1 cellular context compared by ENCODE assay signal in genomic region chr14:103103461-103104388, GRCh38.
TF ChIP-seq lines count a peak whose summit lies in the region.

No MANE protein-coding gene starts in this region.

TF ChIP-seq in HEK293, 187 proteins besides CTCF, POLR2A, EP300 and RAD21 (continued from another document and continues in another):
- no peak for TF ChIP-seq ZNF449 (tag by site-specific recombination; IDR thresholded peaks at IDR 0.05)
- no peak for TF ChIP-seq ZNF707 (tag by site-specific recombination; IDR thresholded peaks at IDR 0.05)
- no peak for TF ChIP-seq ZNF23 (tag by site-specific recombination; IDR thresholded peaks at IDR 0.05; ENCODE audit: borderline replicate concordance)
- no peak for TF ChIP-seq ZNF76 (tag by site-specific recombination; IDR thresholded peaks at IDR 0.05; ENCODE audit: borderline replicate concordance, low read depth)
- TF ChIP-seq ZSCAN18 (tag by site-specific recombination; IDR thresholded peaks at IDR 0.05) = no peak
- no peak for TF ChIP-seq ZFP37 (tag by site-specific recombination; IDR thresholded peaks at IDR 0.05)
- TF ChIP-seq OVOL3 (tag by site-specific recombination; IDR thresholded peaks at IDR 0.05) = no peak
- TF ChIP-seq ZNF114 (tag by site-specific recombination; IDR thresholded peaks at IDR 0.05) = no peak
- peak; percentile 45 for TF ChIP-seq SP2 (tag by site-specific recombination; IDR thresholded peaks at IDR 0.05)
- no peak for TF ChIP-seq ZNF664 (tag by site-specific recombination; IDR thresholded peaks at IDR 0.05)
- no peak for TF ChIP-seq HOXD13 (CRISPR knock-in tag; IDR thresholded peaks at IDR 0.05; ENCODE audit: borderline replicate concordance)
- no peak for TF ChIP-seq ZBTB48 (tag by site-specific recombination; IDR thresholded peaks at IDR 0.05)
- no peak for TF ChIP-seq REPIN1 (tag by site-specific recombination; IDR thresholded peaks at IDR 0.05; ENCODE audit: low read depth)
- TF ChIP-seq ZBTB44 (tag by site-specific recombination; IDR thresholded peaks at IDR 0.05) = no peak
- no peak for TF ChIP-seq ZNF146 (tag by site-specific recombination; IDR thresholded peaks at IDR 0.05)
- no peak for TF ChIP-seq ZNF26 (tag by site-specific recombination; IDR thresholded peaks at IDR 0.05)
- TF ChIP-seq ZNF585B (tag by site-specific recombination; IDR thresholded peaks at IDR 0.05) = no peak
- peak; percentile 98 for TF ChIP-seq KLF9 (tag by site-specific recombination; IDR thresholded peaks at IDR 0.05; ENCODE audit: low read depth)
- no peak for TF ChIP-seq TCF7L2 (IDR thresholded peaks at IDR 0.05; ENCODE audit: borderline replicate concordance, low read depth, low read length)
- no peak for TF ChIP-seq ZSCAN5A (tag by site-specific recombination; IDR thresholded peaks at IDR 0.05)
- no peak for TF ChIP-seq ZNF280D (tag by site-specific recombination; IDR thresholded peaks at IDR 0.05)
- TF ChIP-seq ZNF18 (tag by site-specific recombination; IDR thresholded peaks at IDR 0.05) = no peak
- no peak for TF ChIP-seq ZNF202 (tag by site-specific recombination; IDR thresholded peaks at IDR 0.05; ENCODE audit: borderline replicate concordance)
- TF ChIP-seq ZNF175 (tag by site-specific recombination; IDR thresholded peaks at IDR 0.05) = no peak
- TF ChIP-seq BCL6B (tag by site-specific recombination; IDR thresholded peaks at IDR 0.05) = no peak
- no peak for TF ChIP-seq MEIS1 (CRISPR knock-in tag; IDR thresholded peaks at IDR 0.05; ENCODE audit: borderline replicate concordance)
- TF ChIP-seq ZNF596 (tag by site-specific recombination; IDR thresholded peaks at IDR 0.05) = no peak
- TF ChIP-seq ZBTB11 (tag by site-specific recombination; conservative IDR thresholded peaks at IDR 0.05; ENCODE audit: low read depth) = no peak
- TF ChIP-seq ZNF670 (tag by site-specific recombination; IDR thresholded peaks at IDR 0.05; ENCODE audit: low read depth) = no peak
- TF ChIP-seq ZNF610 (tag by site-specific recombination; IDR thresholded peaks at IDR 0.05; ENCODE audit: borderline replicate concordance) = no peak
- no peak; the same call in 1 of the 2 replicates for TF ChIP-seq TSHZ1 (tag by site-specific recombination; IDR thresholded peaks at IDR 0.05; ENCODE audit: borderline replicate concordance)
- TF ChIP-seq ZNF768 (tag by site-specific recombination; IDR thresholded peaks at IDR 0.05) = no peak
- TF ChIP-seq ZFP3 (tag by site-specific recombination; IDR thresholded peaks at IDR 0.05; ENCODE audit: low read depth) = no peak
- TF ChIP-seq ZNF600 (tag by site-specific recombination; IDR thresholded peaks at IDR 0.05) = peak; percentile 90
- TF ChIP-seq ZNF704 (tag by site-specific recombination; IDR thresholded peaks at IDR 0.05) = no peak
- TF ChIP-seq RBAK (tag by site-specific recombination; IDR thresholded peaks at IDR 0.05) = no peak
